In the genomic region with DNA sequence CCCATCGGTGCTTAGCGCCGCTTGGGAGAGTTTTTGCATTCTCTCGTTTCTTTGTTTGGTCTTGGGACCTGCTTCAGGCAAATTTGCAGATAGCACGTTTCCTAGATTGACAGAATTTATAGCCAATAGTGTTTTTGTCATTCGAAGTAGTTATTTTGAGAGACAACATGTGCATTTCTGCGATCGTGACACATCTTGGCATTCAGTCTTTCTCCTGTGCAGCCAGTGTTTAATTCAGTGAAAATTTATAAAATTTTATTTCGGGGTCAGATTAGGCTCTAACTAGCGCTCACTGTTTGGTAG, we compare ENCODE assay signal across 8 cellular contexts.
DNase-seq lines count a peak whose midpoint lies in the region; ATAC-seq and TF ChIP-seq lines count a peak whose summit lies in the region.

No MANE protein-coding gene starts in this region.

- H3K27ac Mint-ChIP-seq in memory B cell: peak overlapping the region; percentile 86

- H3K27ac ChIP-seq in C4-2B (peak overlapping the region; percentile 93), KOPT-K1 (ENCODE audit: low read depth, low read length, poor library complexity, severe bottlenecking) (peak overlapping the region; percentile 79), brain microvascular endothelial cell (peak overlapping the region; percentile 96)

- peaks cover 9% of the 10 kb centered on the region for H3K9me3 Mint-ChIP-seq in memory B cell

- H3K4me3 Mint-ChIP-seq in memory B cell: peak overlapping the region; percentile 91

- H3K4me1 Mint-ChIP-seq in memory B cell: peaks cover 23% of the 10 kb centered on the region

- H3K36me3 Mint-ChIP-seq in memory B cell: peaks cover 23% of the 10 kb centered on the region

- H3K9me3 ChIP-seq in KOPT-K1 (ENCODE audit: insufficient read depth, low read length, poor library complexity, severe bottlenecking): peaks cover 11% of the 10 kb centered on the region

- H3K27me3 Mint-ChIP-seq in memory B cell: peaks cover 4% of the 10 kb centered on the region

- ATAC-seq in GM19438 (IDR thresholded peaks at IDR 0.05; ENCODE audit: low read depth, unreplicated experiment) (peak; percentile 26), memory B cell (ENCODE audit: low read depth) (peak; percentile 19)

- in situ Hi-C loops in brain microvascular endothelial cell (cut with HindIII; ENCODE audit: low pct_ligation_motif_present, low sequenced_read_pairs): no loop called here

- H3K27me3 ChIP-seq in brain microvascular endothelial cell (replicated peaks): no peaks in the 10 kb centered on the region

- peaks cover 32% of the 10 kb centered on the region for H3K36me3 ChIP-seq in KOPT-K1 (ENCODE audit: insufficient read depth, low read length)
- H3K36me3 ChIP-seq in brain microvascular endothelial cell (replicated peaks): peaks cover 28% of the 10 kb centered on the region

- no peak for DNase-seq in brain microvascular endothelial cell
- no peak for DNase-seq in memory B cell (ENCODE audit: low spot score in 2 of 2)
- DNase-seq in HuH-7 (ENCODE audit: low spot score): no peak
- no peak for DNase-seq in cerebellar nuclear complex (lab: John Stamatoyannopoulos, UW)
- DNase-seq in GDM1 (lab: John Stamatoyannopoulos, UW): no peak

- H3K4me3 ChIP-seq in brain microvascular endothelial cell (ENCODE audit: low read depth, low read length): peak overlapping the region; percentile 99

- TF ChIP-seq CTCF in C4-2B (conservative IDR thresholded peaks at IDR 0.05) (no peak), brain microvascular endothelial cell (IDR thresholded peaks at IDR 0.05; ENCODE audit: low read depth, low read length, missing control alignments) (no peak)
